Comparison of ENCODE assay signal across 20 cellular contexts in the genomic region with DNA sequence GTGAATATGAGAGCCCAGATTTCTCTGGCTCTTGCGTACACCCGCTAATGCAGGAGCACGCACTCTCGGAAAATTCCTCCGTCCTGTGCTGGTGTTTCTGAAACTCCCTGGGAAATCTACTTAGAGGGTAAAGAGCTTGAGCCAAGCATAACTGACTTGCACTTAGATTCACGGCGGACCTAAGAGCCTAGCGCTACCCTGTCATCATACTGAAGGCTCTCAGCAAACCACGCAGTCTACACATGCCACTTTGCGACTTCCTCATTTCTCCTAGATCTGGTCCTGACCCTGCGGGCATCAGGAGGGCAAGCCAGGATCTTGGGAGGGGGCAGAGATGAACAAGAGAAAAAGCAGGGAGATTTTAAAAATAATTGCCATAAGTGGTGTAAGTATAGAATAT.
DNase-seq lines count a peak whose midpoint lies in the region; ATAC-seq, FAIRE-seq and TF ChIP-seq lines count a peak whose summit lies in the region.
"Had no signal": no experiment of that assay in that cellular context is flagged by ENCODE, and none has a peak within 500 bp of the region (broad histone marks: within the 10 kb centered on the region; RNA-seq: fewer than 3 reads in every experiment).

No MANE protein-coding gene starts in this region.

- H2BK12ac ChIP-seq in H1 (ENCODE audit: low read depth, low read length) = no peak overlapping the region

- no peak overlapping the region for H3K4me3 Mint-ChIP-seq in naive thymus-derived CD4-positive, alpha-beta T cell
- H3K4me3 Mint-ChIP-seq in immature natural killer cell = no peak overlapping the region
- H3K4me3 Mint-ChIP-seq: neural crest cell, T-helper 17 cell had no signal

- no peaks in the 10 kb centered on the region for H3K79me2 ChIP-seq in H1 (ENCODE audit: control insufficient read depth in 1 of 2, insufficient read depth in 2 of 2, low read length in 2 of 2)

- no peaks in the 10 kb centered on the region for H3K36me3 Mint-ChIP-seq in naive thymus-derived CD4-positive, alpha-beta T cell
- no peaks in the 10 kb centered on the region for H3K36me3 Mint-ChIP-seq in immature natural killer cell

- H3K9me3 Mint-ChIP-seq in naive thymus-derived CD4-positive, alpha-beta T cell = peaks cover 0 to 2% (median 0%) of the 10 kb centered on the region in 11 donors
- no peaks in the 10 kb centered on the region for H3K9me3 Mint-ChIP-seq in immature natural killer cell
- H3K9me3 Mint-ChIP-seq: neural crest cell had no signal

- H3K4me1 Mint-ChIP-seq in naive thymus-derived CD4-positive, alpha-beta T cell = peaks cover 0 to 11% (median 4%) of the 10 kb centered on the region in 7 donors
- no peaks in the 10 kb centered on the region for H3K4me1 Mint-ChIP-seq in immature natural killer cell

- DNase-seq in GDM1 (lab: John Stamatoyannopoulos, UW) (peak; percentile 72), NCI-H82 (lab: John Stamatoyannopoulos, UW) (peak; percentile 46), H1 (ENCODE audit: low read depth in 1 of 2, low spot score in 2 of 2) (no peak), immature natural killer cell (no peak), omental fat pad (ENCODE audit: low spot score) (no peak), SKM-1 treated with dmso at 0.1 percent for 144 hours (lab: John Stamatoyannopoulos, UW; ENCODE audit: unreplicated experiment) (no peak), DMS 273 (lab: John Stamatoyannopoulos, UW; ENCODE audit: unreplicated experiment) (no peak)
- DNase-seq in naive thymus-derived CD4-positive, alpha-beta T cell = no peak
- DNase-seq: ACHN; activated CD4-positive, CD25-positive, alpha-beta regulatory T cell treated with anti-CD3 and anti-CD28 coated beads, Interleukin-2, amount 50 U/mL, for 72 hours; activated CD8-positive, alpha-beta memory T cell treated with anti-CD3 and anti-CD28 coated beads, Interleukin-2, amount 50 U/mL, for 4 hours; activated naive CD4-positive, alpha-beta T cell; gastrocnemius medialis; mesendoderm; NCI-H524 treated with DMSO at 0.1 percent for 48 hours; T-helper 17 cell had no signal

- H4K20me1 ChIP-seq in H1 (replicated peaks in 1 of 2; ENCODE audit: control insufficient read depth in 1 of 2, insufficient read depth in 2 of 2, low read length in 2 of 2) = no peaks in the 10 kb centered on the region

- H2AK5ac ChIP-seq in H1 (ENCODE audit: low read depth, low read length) = no peak overlapping the region; the same call in 1 of the 2 replicates

- no peak overlapping the region for H3K4me2 ChIP-seq in H1 (ENCODE audit: insufficient read depth in 1 of 2, low read depth in 2 of 2, low read length in 2 of 2)

- TF ChIP-seq EP300 in H1 (IDR thresholded peaks at IDR 0.05; ENCODE audit: borderline replicate concordance in 1 of 2, low read depth in 2 of 2, low read length in 2 of 2) = no peak

- H3K9ac ChIP-seq in H1 (replicated peaks in 1 of 4; ENCODE audit: extremely low read depth in 1 of 4, low read depth in 3 of 4, low read length in 3 of 4) = peak overlapping the region in 1 of 4 experiments; percentile 10; a peak in 1 of 7 replicates

- no peak overlapping the region for H2BK5ac ChIP-seq in H1 (ENCODE audit: low read depth, low read length)

- no peak overlapping the region for H3K14ac ChIP-seq in H1 (ENCODE audit: insufficient read length)

- H2AFZ ChIP-seq in H1 (ENCODE audit: low read length) = no peak overlapping the region

- H3K18ac ChIP-seq in H1 (ENCODE audit: extremely low read depth, low read length) = no peak overlapping the region

- TF ChIP-seq RAD21 in H1 (IDR thresholded peaks at IDR 0.05 in 1 of 2, conservative IDR thresholded peaks at IDR 0.05 in 1 of 2; ENCODE audit: low read depth in 2 of 2, low read length in 2 of 2) = no peak

- peak overlapping the region; percentile 40 for H3K4ac ChIP-seq in H1 (replicated peaks; ENCODE audit: insufficient read length, low read depth, low read length)

- no peak overlapping the region for H3K56ac ChIP-seq in H1 (replicated peaks; ENCODE audit: insufficient read length, low read depth, low read length)

- H3K27ac Mint-ChIP-seq in naive thymus-derived CD4-positive, alpha-beta T cell = no peak overlapping the region
- H3K27ac Mint-ChIP-seq in immature natural killer cell = no peak overlapping the region
- H3K27ac Mint-ChIP-seq: T-helper 17 cell had no signal

- no peak for FAIRE-seq in H1 (lab: Jason Lieb, UNC)
- FAIRE-seq: colon, endothelial cell of umbilical vein had no signal

- TF ChIP-seq CTCF in H1 (IDR thresholded peaks at IDR 0.05; ENCODE audit: control extremely low read depth in 1 of 3, insufficient read depth in 1 of 3, low read depth in 1 of 3, low read length in 3 of 3) (no peak), omental fat pad (IDR thresholded peaks at IDR 0.05) (no peak)

- POLR2A ChIA-PET in H1 (lab: Charles Lee; ENCODE audit: partially characterized antibody) = no interaction called here
- POLR2A ChIA-PET in naive thymus-derived CD4-positive, alpha-beta T cell (lab: Charles Lee) = no interaction called here

- CTCF ChIA-PET in H1 (lab: Charles Lee; ENCODE audit: partially characterized antibody) = interaction anchor here (1.4 kb wide), 1 partner anchor 170 kb away, joined by 3 read pairs; no protein-coding TSS in a partner anchor
- CTCF ChIA-PET in naive thymus-derived CD4-positive, alpha-beta T cell (lab: Charles Lee) = no interaction called here

- H3K27ac ChIP-seq in H1 (ENCODE audit: low read depth, low read length) = no peak overlapping the region
- no peak overlapping the region for H3K27ac ChIP-seq in naive thymus-derived CD4-positive, alpha-beta T cell (ENCODE audit: low read depth, low read length)
- H3K27ac ChIP-seq: ascending aorta had no signal

- H2BK120ac ChIP-seq in H1 (replicated peaks; ENCODE audit: low read depth, low read length) = no peak overlapping the region

- H4K8ac ChIP-seq in H1 (ENCODE audit: extremely low read depth, insufficient read depth, low read length) = no peak overlapping the region

- intact Hi-C loops in naive thymus-derived CD4-positive, alpha-beta T cell (cut with micrococcal nuclease) = no loop called here

- no peaks in the 10 kb centered on the region for H3K23me2 ChIP-seq in H1 (ENCODE audit: low read depth, low read length)

- H3K36me3 ChIP-seq in H1 (ENCODE audit: control insufficient read depth in 2 of 4, insufficient read depth in 4 of 4, low read length in 3 of 4) = no peaks in the 10 kb centered on the region
- H3K36me3 ChIP-seq in naive thymus-derived CD4-positive, alpha-beta T cell (ENCODE audit: control insufficient read depth in 2 of 3, insufficient read depth in 3 of 3, low read length in 3 of 3) = no peaks in the 10 kb centered on the region
- H3K36me3 ChIP-seq: ascending aorta, gastrocnemius medialis had no signal

- no peak overlapping the region for H3K23ac ChIP-seq in H1 (ENCODE audit: insufficient read length)

- TF ChIP-seq POLR2A in H1 (IDR thresholded peaks at IDR 0.05; ENCODE audit: control extremely low read depth in 1 of 2, low read depth in 2 of 2, low read length in 2 of 2) = no peak

- no peak overlapping the region for H3K4me3 ChIP-seq in H1 (ENCODE audit: extremely low read depth in 1 of 4, insufficient read depth in 2 of 4, low read depth in 3 of 4, low read length in 4 of 4)
- no peak overlapping the region for H3K4me3 ChIP-seq in naive thymus-derived CD4-positive, alpha-beta T cell (ENCODE audit: low read length)
- H3K4me3 ChIP-seq: gastrocnemius medialis had no signal

- peaks cover 0 to 4% (median 0%) of the 10 kb centered on the region in 5 donors for H3K27me3 Mint-ChIP-seq in naive thymus-derived CD4-positive, alpha-beta T cell
- peaks cover 0 to 3% (median 0%) of the 10 kb centered on the region in 3 donors for H3K27me3 Mint-ChIP-seq in immature natural killer cell (ENCODE audit: low read depth in 3 of 3)
- H3K27me3 Mint-ChIP-seq: T-helper 17 cell had no signal

- H4K91ac ChIP-seq in H1 (replicated peaks; ENCODE audit: insufficient read length, low read length) = no peak overlapping the region

- H3K9me3 ChIP-seq in H1 (ENCODE audit: insufficient read depth in 2 of 2, low read depth in 1 of 2, low read length in 1 of 2) = no peaks in the 10 kb centered on the region
- no peaks in the 10 kb centered on the region for H3K9me3 ChIP-seq in naive thymus-derived CD4-positive, alpha-beta T cell (ENCODE audit: control insufficient read depth in 2 of 3, low read length in 3 of 3)
- H3K9me3 ChIP-seq: ascending aorta, gastrocnemius medialis had no signal

- no peak overlapping the region for H4K5ac ChIP-seq in H1 (ENCODE audit: insufficient read length, low read depth, low read length)

- no peaks in the 10 kb centered on the region for H3K79me1 ChIP-seq in H1 (ENCODE audit: low read depth, low read length)

- peak; percentile 66 for ATAC-seq in naive thymus-derived CD4-positive, alpha-beta T cell
- ATAC-seq in omental fat pad (ENCODE audit: low FRiP score) = no peak
- ATAC-seq: T-helper 17 cell had no signal

- H3K4me1 ChIP-seq in H1 (replicated peaks in 1 of 4; ENCODE audit: control insufficient read depth in 3 of 4, insufficient read depth in 4 of 4, low read length in 3 of 4) = peaks cover 0 to 9% (median 2%) of the 10 kb centered on the region in 4 experiments; a peak in 4 of 7 replicates
- H3K4me1 ChIP-seq in naive thymus-derived CD4-positive, alpha-beta T cell (ENCODE audit: control insufficient read depth in 2 of 2, insufficient read depth in 2 of 2, low read length in 2 of 2) = peaks cover 0 to 5% of the 10 kb centered on the region in 2 donors

- H3K27me3 ChIP-seq in H1 (replicated peaks in 1 of 4; ENCODE audit: control insufficient read depth in 3 of 4, extremely low read depth in 1 of 4, insufficient read depth in 3 of 4, low read length in 3 of 4) = no peaks in the 10 kb centered on the region
- H3K27me3 ChIP-seq in naive thymus-derived CD4-positive, alpha-beta T cell (ENCODE audit: control insufficient read depth in 2 of 2, insufficient read depth in 2 of 2, low read length in 2 of 2) = no peaks in the 10 kb centered on the region
- H3K27me3 ChIP-seq: ascending aorta, gastrocnemius medialis had no signal

- H2BK20ac ChIP-seq in H1 (ENCODE audit: low read length) = no peak overlapping the region

- no peak overlapping the region for H2BK15ac ChIP-seq in H1 (ENCODE audit: low read length)

- WGBS in H1 (ENCODE audit: extremely low coverage in 1 of 2, insufficient coverage in 1 of 2, insufficient read length in 1 of 2, insufficient replicate concordance in 2 of 2, low coverage in 1 of 2, low lambda C conversion rate in 2 of 2, missing lambda C conversion rate in 1 of 2), 2 experiments = 94% methylated on average over 11 of the region's 11 CpGs; no CpG with 5 or more reads in 1 of the 2 experiments

TF ChIP-seq in H1, 55 proteins besides CTCF, POLR2A, EP300 and RAD21 (continues in another document):
- TF ChIP-seq SAP30 (IDR thresholded peaks at IDR 0.05; ENCODE audit: insufficient read depth, insufficient replicate concordance, low read length) (no peak), CEBPB (IDR thresholded peaks at IDR 0.05; ENCODE audit: low read depth, low read length) (no peak), NANOG (IDR thresholded peaks at IDR 0.05; ENCODE audit: insufficient read depth, low read depth, low read length, poor library complexity, severe bottlenecking) (no peak), ZNF274 (IDR thresholded peaks at IDR 0.05; ENCODE audit: borderline replicate concordance, extremely low read depth, low read length) (no peak), SP2 (IDR thresholded peaks at IDR 0.05; ENCODE audit: low read length) (no peak)

Comparison
In these comparisons a context has a peak if more than half of its experiments do, and no peak if none do; other contexts are left out.
1. DNase-seq: peak in GDM1 (single experiment) and NCI-H82 (single experiment); none in H1 (0 of 2), naive thymus-derived CD4-positive, alpha-beta T cell (0 of 9), immature natural killer cell (0 of 3), omental fat pad (single experiment), SKM-1 treated with dmso at 0.1 percent for 144 hours (single experiment) and DMS 273 (single experiment).